Comparison of ENCODE assay signal across 11 cellular contexts in genomic region chr9:3018691-3019230, GRCh38.
"Had no signal": no experiment of that assay in that cellular context is flagged by ENCODE, and none has a peak within 500 bp of the region (broad histone marks: within the 10 kb centered on the region; RNA-seq: fewer than 3 reads in every experiment).

No MANE protein-coding gene starts in this region.

- H3K4me1 ChIP-seq: left ventricle myocardium inferior, thyroid gland had no signal

- H3K27ac ChIP-seq: body of pancreas, epithelial cell of prostate, left ventricle myocardium inferior, ovary, thyroid gland had no signal

- H3K9me3 ChIP-seq: body of pancreas, left ventricle myocardium inferior, ovary, thyroid gland had no signal

- H3K27me3 ChIP-seq: body of pancreas, ovary, thyroid gland had no signal

- H3K36me3 ChIP-seq: left ventricle myocardium inferior, ovary, thyroid gland had no signal

- DNase-seq: activated CD4-positive, alpha-beta T cell treated with anti-CD3 and anti-CD28 coated beads, Interleukin-2, amount 50 U/mL, for 4 hours; activated effector memory CD4-positive, alpha-beta T cell treated with Interleukin-2 at 50 U/mL for 16 hours; activated T-cell treated with anti-CD3 and anti-CD28 coated beads, Interleukin-2, amount 50 U/mL, for 24 hours; amniotic stem cell; body of pancreas; central memory CD4-positive, alpha-beta T cell; effector memory CD4-positive, alpha-beta T cell; left ventricle myocardium inferior; ovary; thyroid gland had no signal

- H3K4me3 ChIP-seq: body of pancreas, left ventricle myocardium inferior, ovary, thyroid gland had no signal
